Comparison of ENCODE assay signal across 8 cellular contexts in the genomic region with DNA sequence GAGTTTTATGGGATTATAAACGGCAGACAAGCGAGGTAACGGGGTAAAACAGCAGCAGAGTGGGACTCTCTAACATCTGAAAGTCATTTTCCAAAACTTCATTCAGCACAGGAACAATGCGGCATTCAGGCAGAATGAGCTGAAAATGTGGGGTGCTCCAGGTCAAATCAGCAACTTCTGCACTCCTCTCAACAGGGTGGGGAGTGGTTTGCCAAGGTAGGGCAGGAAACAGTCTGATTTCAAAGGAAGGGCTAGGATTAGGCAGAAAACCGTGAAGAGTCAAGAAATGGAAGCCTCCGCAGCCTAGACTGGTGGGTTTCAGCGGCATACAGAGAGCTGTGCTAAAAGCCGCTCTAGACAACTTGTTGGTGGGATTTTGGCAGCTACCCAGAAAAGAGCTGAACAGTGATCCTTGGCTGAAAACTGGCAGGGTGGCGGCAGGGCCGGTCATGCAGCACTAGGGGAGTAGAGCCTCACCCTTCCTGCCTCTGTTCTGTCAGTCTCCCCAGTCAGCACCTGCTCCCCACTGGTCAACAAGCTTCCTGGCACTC.
DNase-seq lines count a peak whose midpoint lies in the region; ATAC-seq, FAIRE-seq and TF ChIP-seq lines count a peak whose summit lies in the region.

No MANE protein-coding gene starts in this region.

- peaks cover 13 to 17% of the 10 kb centered on the region in 2 donors for H3K4me1 ChIP-seq in left lung

- CTCF ChIA-PET in MCF 10A (lab: Yijun Ruan, JAX), result interaction anchor here (0.6 to 8.0 kb wide), 20 partner anchors 11 to 974 kb away, joined by 3 to 124 read pairs (median 5); no protein-coding TSS in a partner anchor

- ATAC-seq in left lung, result peak; percentile 41
- ATAC-seq in stimulated activated naive CD8-positive, alpha-beta T cell treated with anti-CD3 and anti-CD28 coated beads, Interleukin-15, amount 100 ng/mL, for 72 hours, result no peak
- no peak for ATAC-seq in GM18909 (IDR thresholded peaks at IDR 0.05; ENCODE audit: poor library complexity, unreplicated experiment)

- H3K27ac Mint-ChIP-seq in MCF 10A (ENCODE audit: low read depth, unreplicated experiment), result peak overlapping the region; percentile 62
- H3K27ac Mint-ChIP-seq in stimulated activated naive CD8-positive, alpha-beta T cell treated with anti-CD3 and anti-CD28 coated beads, Interleukin-15, amount 100 ng/mL, for 72 hours, result peak overlapping the region in 1 of 2 donors; percentile 84

- H3K27me3 ChIP-seq in left lung, result no peaks in the 10 kb centered on the region

- peak; percentile 44 for DNase-seq in NCI-H1436 (lab: John Stamatoyannopoulos, UW)
- DNase-seq in NCI-H1436 treated with DMSO at 0.1 percent for 48 hours (lab: John Stamatoyannopoulos, UW), result no peak
- peak; percentile 50 for DNase-seq in SW480 (ENCODE audit: low spot score)
- no peak for DNase-seq in MCF 10A (ENCODE audit: unreplicated experiment)
- DNase-seq in left lung, result peak in 1 of 2 donors; percentile 28
- peak; percentile 21 to 24 for DNase-seq in stimulated activated naive CD8-positive, alpha-beta T cell treated with anti-CD3 and anti-CD28 coated beads, Interleukin-15, amount 100 ng/mL, for 72 hours
- no peak for DNase-seq in urothelium cell line (ENCODE audit: low spot score)

- no peaks in the 10 kb centered on the region for H3K9me3 Mint-ChIP-seq in MCF 10A (ENCODE audit: unreplicated experiment)
- no peaks in the 10 kb centered on the region for H3K9me3 Mint-ChIP-seq in stimulated activated naive CD8-positive, alpha-beta T cell treated with anti-CD3 and anti-CD28 coated beads, Interleukin-15, amount 100 ng/mL, for 72 hours

- no peak for FAIRE-seq in urothelium cell line (lab: Jason Lieb, UNC)

- no TSS peak for BruUV-seq in MCF 10A (replicated peaks; lab: Mats Ljungman, UMichigan)

- H3K27me3 Mint-ChIP-seq in MCF 10A (ENCODE audit: insufficient read depth, unreplicated experiment), result no peaks in the 10 kb centered on the region
- no peaks in the 10 kb centered on the region for H3K27me3 Mint-ChIP-seq in stimulated activated naive CD8-positive, alpha-beta T cell treated with anti-CD3 and anti-CD28 coated beads, Interleukin-15, amount 100 ng/mL, for 72 hours

- intact Hi-C loops in MCF 10A (cut with micrococcal nuclease) (no loop called here), left lung (cut with DNase I) (no loop called here)

- H3K4me3 ChIP-seq in left lung, result no peak overlapping the region

- H3K4me3 Mint-ChIP-seq in MCF 10A (ENCODE audit: unreplicated experiment), result no peak overlapping the region
- peak overlapping the region; percentile 79 to 83 for H3K4me3 Mint-ChIP-seq in stimulated activated naive CD8-positive, alpha-beta T cell treated with anti-CD3 and anti-CD28 coated beads, Interleukin-15, amount 100 ng/mL, for 72 hours

- H3K36me3 Mint-ChIP-seq in MCF 10A (ENCODE audit: insufficient read depth, unreplicated experiment), result no peaks in the 10 kb centered on the region

- peaks cover 24% of the 10 kb centered on the region for H3K4me1 Mint-ChIP-seq in MCF 10A (ENCODE audit: insufficient read depth, unreplicated experiment)
- peaks cover 72% of the 10 kb centered on the region for H3K4me1 Mint-ChIP-seq in stimulated activated naive CD8-positive, alpha-beta T cell treated with anti-CD3 and anti-CD28 coated beads, Interleukin-15, amount 100 ng/mL, for 72 hours

- POLR2A ChIA-PET in MCF 10A (lab: Yijun Ruan, JAX), result interaction anchor here (1.0 kb wide), 1 partner anchor 12 kb away, joined by 3 read pairs; no protein-coding TSS in a partner anchor

- H3K9me3 ChIP-seq in left lung, result no peaks in the 10 kb centered on the region

- H3K36me3 ChIP-seq in left lung, result no peaks in the 10 kb centered on the region

- no peak overlapping the region for H3K27ac ChIP-seq in left lung

- TF ChIP-seq CTCF in MCF 10A (IDR thresholded peaks at IDR 0.05; ENCODE audit: unreplicated experiment) (no peak), left lung (IDR thresholded peaks at IDR 0.05) (no peak)

Comparison
In these comparisons a context has a peak if more than half of its experiments do, and no peak if none do; other contexts are left out.
1. DNase-seq: peak in NCI-H1436 (single experiment), SW480 (single experiment) and stimulated activated naive CD8-positive, alpha-beta T cell treated with anti-CD3 and anti-CD28 coated beads, Interleukin-15, amount 100 ng/mL, for 72 hours (2 of 2); none in NCI-H1436 treated with DMSO at 0.1 percent for 48 hours (single experiment), MCF 10A (single experiment) and urothelium cell line (single experiment).